In genomic region chr5:107476783-107477182, GRCh38 we compare ENCODE assay signal across 8 cellular contexts.
DNase-seq lines count a peak whose midpoint lies in the region; ATAC-seq, FAIRE-seq and TF ChIP-seq lines count a peak whose summit lies in the region.

No MANE protein-coding gene starts in this region.

- FAIRE-seq in H1 (lab: Jason Lieb, UNC): peak; percentile 75

- no peak overlapping the region for H2BK120ac ChIP-seq in IMR-90 (ENCODE audit: low read depth, low read length)
- no peak overlapping the region for H2BK120ac ChIP-seq in H1 (replicated peaks; ENCODE audit: low read depth, low read length)

- no peak overlapping the region for H2BK5ac ChIP-seq in IMR-90 (ENCODE audit: low read depth, low read length, poor library complexity, severe bottlenecking)
- no peak overlapping the region for H2BK5ac ChIP-seq in H1 (ENCODE audit: low read depth, low read length)

- CTCF ChIA-PET in IMR-90 (lab: Yijun Ruan, JAX): no interaction called here
- CTCF ChIA-PET in H1 (lab: Charles Lee; ENCODE audit: partially characterized antibody): interaction anchor here (0.6 to 1.1 kb wide), 5 partner anchors 90 to 401 kb away, joined by 3 read pairs; no protein-coding TSS in a partner anchor

- H3K36me3 ChIP-seq in IMR-90 (ENCODE audit: control insufficient read depth, insufficient read depth, low read length) (no peaks in the 10 kb centered on the region), H1 (ENCODE audit: control insufficient read depth in 2 of 4, insufficient read depth in 4 of 4, low read length in 3 of 4) (no peaks in the 10 kb centered on the region), stomach (no peaks in the 10 kb centered on the region), ascending aorta (no peaks in the 10 kb centered on the region)

- intact Hi-C loops in IMR-90 (cut with micrococcal nuclease): no loop called here
- intact Hi-C loops in stomach (cut with DNase I; ENCODE audit: low total_unique reads): no loop called here
- intact Hi-C loops in ascending aorta (cut with DNase I): no loop called here

- H3K14ac ChIP-seq in IMR-90 (replicated peaks; ENCODE audit: low read depth, low read length): no peak overlapping the region
- no peak overlapping the region for H3K14ac ChIP-seq in H1 (ENCODE audit: insufficient read length)

- H3K27me3 ChIP-seq in IMR-90 (ENCODE audit: control insufficient read depth, insufficient read depth, low read length) (no peaks in the 10 kb centered on the region), H1 (replicated peaks in 1 of 4; ENCODE audit: control insufficient read depth in 3 of 4, extremely low read depth in 1 of 4, insufficient read depth in 3 of 4, low read length in 3 of 4) (no peaks in the 10 kb centered on the region), stomach (no peaks in the 10 kb centered on the region), ascending aorta (no peaks in the 10 kb centered on the region)

- H2BK15ac ChIP-seq in IMR-90 (ENCODE audit: low read depth, low read length) (no peak overlapping the region), H1 (ENCODE audit: low read length) (no peak overlapping the region)

- H2BK12ac ChIP-seq in H1 (ENCODE audit: low read depth, low read length): no peak overlapping the region

- in situ Hi-C loops in IMR-90 (cut with MboI; ENCODE audit: low sequenced_read_pairs): no loop called here

- POLR2A ChIA-PET in IMR-90 (lab: Charles Lee; ENCODE audit: unreplicated experiment) (no interaction called here), H1 (lab: Charles Lee; ENCODE audit: partially characterized antibody) (interaction anchor here (1.0 kb wide), 1 partner anchor 97 kb away, joined by 3 read pairs; no protein-coding TSS in a partner anchor)

- H3K9me1 ChIP-seq in IMR-90 (ENCODE audit: insufficient read depth, low read length): no peaks in the 10 kb centered on the region; the same call in 1 of the 2 replicates

- no peak for TF ChIP-seq EP300 in H1 (IDR thresholded peaks at IDR 0.05; ENCODE audit: borderline replicate concordance in 1 of 2, low read depth in 2 of 2, low read length in 2 of 2)
- no peak for TF ChIP-seq EP300 in stomach (IDR thresholded peaks at IDR 0.05)

- no peak overlapping the region for H3K23ac ChIP-seq in IMR-90 (ENCODE audit: low read depth, low read length)
- no peak overlapping the region for H3K23ac ChIP-seq in H1 (ENCODE audit: insufficient read length)

- H2AFZ ChIP-seq in IMR-90 (replicated peaks; ENCODE audit: low read length, poor library complexity): no peak overlapping the region
- no peak overlapping the region for H2AFZ ChIP-seq in H1 (ENCODE audit: low read length)

- H2BK20ac ChIP-seq in IMR-90 (ENCODE audit: low read depth, low read length) (no peak overlapping the region), H1 (ENCODE audit: low read length) (no peak overlapping the region)

- H3K79me2 ChIP-seq in H1 (ENCODE audit: control insufficient read depth in 1 of 2, insufficient read depth in 2 of 2, low read length in 2 of 2): no peaks in the 10 kb centered on the region

- H3K56ac ChIP-seq in IMR-90 (ENCODE audit: extremely low read depth, insufficient read depth, low read length) (no peak overlapping the region), H1 (replicated peaks; ENCODE audit: insufficient read length, low read depth, low read length) (no peak overlapping the region)

- H4K20me1 ChIP-seq in IMR-90 (ENCODE audit: insufficient read depth, low read length) (no peaks in the 10 kb centered on the region), H1 (replicated peaks in 1 of 2; ENCODE audit: control insufficient read depth in 1 of 2, insufficient read depth in 2 of 2, low read length in 2 of 2) (no peaks in the 10 kb centered on the region)

- H3K4me1 ChIP-seq in IMR-90 (ENCODE audit: control insufficient read depth, insufficient read depth, low read length) (peaks cover 2% of the 10 kb centered on the region), H1 (replicated peaks in 1 of 4; ENCODE audit: control insufficient read depth in 3 of 4, insufficient read depth in 4 of 4, low read length in 3 of 4) (peaks cover 4 to 33% (median 19%) of the 10 kb centered on the region in 4 experiments; a peak in 5 of 7 replicates), stomach (peaks cover 9 to 33% (median 14%) of the 10 kb centered on the region in 4 donors), ascending aorta (no peaks in the 10 kb centered on the region)

- TF ChIP-seq CTCF in IMR-90 (conservative IDR thresholded peaks at IDR 0.05; ENCODE audit: low read depth, low read length) (no peak), H1 (IDR thresholded peaks at IDR 0.05; ENCODE audit: control extremely low read depth in 1 of 3, insufficient read depth in 1 of 3, low read depth in 1 of 3, low read length in 3 of 3) (no peak), stomach (IDR thresholded peaks at IDR 0.05) (no peak), ascending aorta (IDR thresholded peaks at IDR 0.05) (no peak)

- H3K27ac ChIP-seq in IMR-90 (ENCODE audit: insufficient read depth, low read length) (no peak overlapping the region), H1 (ENCODE audit: low read depth, low read length) (no peak overlapping the region), stomach (peak overlapping the region; percentile 46 to 77 (median 62)), ascending aorta (no peak overlapping the region)

- WGBS in IMR-90 (ENCODE audit: extremely low coverage in 2 of 2, insufficient read length in 1 of 2), 2 experiments: no CpG with 5 or more reads among the region's 1 CpG
- 18% methylated on average over 1 of the region's 1 CpG; no CpG with 5 or more reads in 1 of the 2 experiments for WGBS in H1 (ENCODE audit: extremely low coverage in 1 of 2, insufficient coverage in 1 of 2, insufficient read length in 1 of 2, insufficient replicate concordance in 2 of 2, low coverage in 1 of 2, low lambda C conversion rate in 2 of 2, missing lambda C conversion rate in 1 of 2), 2 experiments
- WGBS in stomach, 5 donors: 4 to 31% (median 19%) methylated on average over 1 of the region's 1 CpG

- DNase-seq in IMR-90 (no peak), H1 (ENCODE audit: low read depth in 1 of 2, low spot score in 2 of 2) (no peak), stomach (peak; percentile 50), ascending aorta (ENCODE audit: low spot score in 2 of 2) (no peak), DMS114 treated with DMSO at 0.1 percent for 48 hours (lab: John Stamatoyannopoulos, UW; ENCODE audit: unreplicated experiment) (no peak), NCI-H2171 treated with DMSO at 0.1 percent for 48 hours (lab: John Stamatoyannopoulos, UW) (no peak)

- H3K4me2 ChIP-seq in IMR-90 (ENCODE audit: low read depth, low read length) (no peak overlapping the region), H1 (ENCODE audit: insufficient read depth in 1 of 2, low read depth in 2 of 2, low read length in 2 of 2) (no peak overlapping the region)

- H3K9ac ChIP-seq in IMR-90 (ENCODE audit: low read depth, low read length) (no peak overlapping the region), H1 (replicated peaks in 1 of 4; ENCODE audit: extremely low read depth in 1 of 4, low read depth in 3 of 4, low read length in 3 of 4) (no peak overlapping the region)

- no peaks in the 10 kb centered on the region for H3K23me2 ChIP-seq in H1 (ENCODE audit: low read depth, low read length)

- H3K4me3 ChIP-seq in IMR-90 (ENCODE audit: insufficient read depth, low read depth, low read length): no peak overlapping the region
- no peak overlapping the region for H3K4me3 ChIP-seq in H1 (ENCODE audit: extremely low read depth in 1 of 4, insufficient read depth in 2 of 4, low read depth in 3 of 4, low read length in 4 of 4)
- H3K4me3 ChIP-seq in stomach: no peak overlapping the region
- H3K4me3 ChIP-seq in ascending aorta: no peak overlapping the region

- H4K91ac ChIP-seq in IMR-90 (ENCODE audit: insufficient read depth, low read depth, low read length) (peak overlapping the region; percentile 31; the same call in 1 of the 2 replicates), H1 (replicated peaks; ENCODE audit: insufficient read length, low read length) (no peak overlapping the region)

- dilution Hi-C loops in IMR-90 (cut with HindIII; ENCODE audit: low sequenced_read_pairs, unreplicated experiment): no loop called here

- H4K8ac ChIP-seq in IMR-90 (ENCODE audit: low read depth in 2 of 2, low read length in 2 of 2) (no peak overlapping the region), H1 (ENCODE audit: extremely low read depth, insufficient read depth, low read length) (no peak overlapping the region)

- TF ChIP-seq RAD21 in IMR-90 (IDR thresholded peaks at IDR 0.05; ENCODE audit: low read length): no peak
- no peak for TF ChIP-seq RAD21 in H1 (IDR thresholded peaks at IDR 0.05 in 1 of 2, conservative IDR thresholded peaks at IDR 0.05 in 1 of 2; ENCODE audit: low read depth in 2 of 2, low read length in 2 of 2)

- no peak overlapping the region for H2AK9ac ChIP-seq in IMR-90 (replicated peaks; ENCODE audit: low read depth, low read length, poor library complexity)

- TF ChIP-seq POLR2A in IMR-90 (IDR thresholded peaks at IDR 0.05; ENCODE audit: low read depth, low read length): no peak
- TF ChIP-seq POLR2A in H1 (IDR thresholded peaks at IDR 0.05; ENCODE audit: control extremely low read depth in 1 of 2, low read depth in 2 of 2, low read length in 2 of 2): no peak
- TF ChIP-seq POLR2A in stomach (IDR thresholded peaks at IDR 0.05): no peak

- H2AK5ac ChIP-seq in IMR-90 (ENCODE audit: low read depth, low read length) (no peak overlapping the region; the same call in 1 of the 2 replicates), H1 (ENCODE audit: low read depth, low read length) (no peak overlapping the region)

- no peak overlapping the region for H4K5ac ChIP-seq in IMR-90 (ENCODE audit: low read depth, low read length)
- H4K5ac ChIP-seq in H1 (ENCODE audit: insufficient read length, low read depth, low read length): no peak overlapping the region

- BruUV-seq in IMR-90 (replicated peaks; lab: Mats Ljungman, UMichigan): no TSS peak

- H3K79me1 ChIP-seq in IMR-90 (ENCODE audit: low read depth in 1 of 2, low read length in 2 of 2) (0 out of 4 replicates have a peak, but pooled peaks cover 0 to 3% of the 10 kb centered on the region in 2 experiments), H1 (ENCODE audit: low read depth, low read length) (no peaks in the 10 kb centered on the region)

- no peak overlapping the region for H3K4ac ChIP-seq in IMR-90 (ENCODE audit: low read depth, low read length)
- no peak overlapping the region for H3K4ac ChIP-seq in H1 (replicated peaks; ENCODE audit: insufficient read length, low read depth, low read length)

- H3K18ac ChIP-seq in IMR-90 (ENCODE audit: low read depth, low read length): no peak overlapping the region; the same call in 1 of the 2 replicates
- no peak overlapping the region for H3K18ac ChIP-seq in H1 (ENCODE audit: extremely low read depth, low read length)

- H3K9me3 ChIP-seq in IMR-90 (ENCODE audit: control insufficient read depth, insufficient read depth, low read length) (no peaks in the 10 kb centered on the region), H1 (ENCODE audit: insufficient read depth in 2 of 2, low read depth in 1 of 2, low read length in 1 of 2) (no peaks in the 10 kb centered on the region), stomach (no peaks in the 10 kb centered on the region), ascending aorta (no peaks in the 10 kb centered on the region)

- ATAC-seq in GM18508 (IDR thresholded peaks at IDR 0.05; ENCODE audit: insufficient read depth, unreplicated experiment): peak; percentile 74
- ATAC-seq in GM21576 (IDR thresholded peaks at IDR 0.05; ENCODE audit: unreplicated experiment): peak; percentile 95
- no peak for ATAC-seq in IMR-90 (ENCODE audit: low read depth)

TF ChIP-seq in H1, 55 proteins besides CTCF, POLR2A, EP300 and RAD21 (continues in another document):
- TF ChIP-seq SP1 (IDR thresholded peaks at IDR 0.05; ENCODE audit: low read depth, low read length): no peak

Comparison
In these comparisons a context has a peak if more than half of its experiments do, and no peak if none do; other contexts are left out.
1. H3K27ac ChIP-seq: peak in stomach (5 of 5); none in IMR-90 (single experiment), H1 (single experiment) and ascending aorta (0 of 2).